In genomic region chr20:33868042-33868441, GRCh38 we compare ENCODE assay signal across 35 cellular contexts.
"Had no signal": no experiment of that assay in that cellular context is flagged by ENCODE, and none has a peak within 500 bp of the region (broad histone marks: within the 10 kb centered on the region; RNA-seq: fewer than 3 reads in every experiment).

No MANE protein-coding gene starts in this region.

- FAIRE-seq: astrocyte, TTC549 had no signal

- ATAC-seq: activated CD8-positive, alpha-beta T cell treated with anti-CD3 and anti-CD28 coated beads for 36 hours; activated naive CD4-positive, alpha-beta T cell treated with anti-CD3 and anti-CD28 coated beads, Interleukin-2, amount 50 U/mL, for 72 hours; activated T-cell treated with anti-CD3 and anti-CD28 coated beads, Interleukin-2, amount 50 U/mL, for 4 hours; activated T-cell treated with anti-CD3 and anti-CD28 coated beads, Interleukin-2, amount 50 U/mL, for 72 hours; activated T-helper 17 cell treated with anti-CD3 and anti-CD28 coated beads, Interleukin-2, amount 50 U/mL, for 72 hours; body of pancreas; T-cell had no signal

- H3K27me3 Mint-ChIP-seq: activated B cell treated with CpG ODN at 0.5 μM for 24 hours; activated CD4-positive, alpha-beta memory T cell treated with anti-CD3 and anti-CD28 coated beads for 36 hours; activated CD8-positive, alpha-beta T cell treated with anti-CD3 and anti-CD28 coated beads for 36 hours; activated naive CD8-positive, alpha-beta T cell treated with anti-CD3 and anti-CD28 coated beads for 36 hours; activated T-helper 17 cell treated with anti-CD3 and anti-CD28 coated beads, Interleukin-2, amount 50 U/mL, for 72 hours; T-cell had no signal

- H3K4me1 Mint-ChIP-seq: activated CD4-positive, alpha-beta T cell treated with anti-CD3 and anti-CD28 coated beads, Interleukin-2, amount 10 ng/mL, durations not matched to agents 24 days and 14 days; activated naive CD8-positive, alpha-beta T cell treated with anti-CD3 and anti-CD28 coated beads for 36 hours had no signal

- H3K9me3 ChIP-seq: adrenal gland, body of pancreas, breast epithelium had no signal

- H3K36me3 Mint-ChIP-seq: activated CD4-positive, alpha-beta memory T cell treated with anti-CD3 and anti-CD28 coated beads for 36 hours; activated naive CD4-positive, alpha-beta T cell treated with anti-CD3 and anti-CD28 coated beads, Interleukin-2, amount 50 U/mL, for 72 hours; activated naive CD8-positive, alpha-beta T cell treated with anti-CD3 and anti-CD28 coated beads for 36 hours; T-cell had no signal

- DNase-seq: activated B cell treated with CpG ODN at 0.5 μM for 24 hours; activated CD4-positive, alpha-beta memory T cell treated with anti-CD3 and anti-CD28 coated beads for 36 hours; activated CD4-positive, alpha-beta T cell treated with anti-CD3 and anti-CD28 coated beads for 4 hours; activated CD4-positive, alpha-beta T cell treated with anti-CD3 and anti-CD28 coated beads, Interleukin-2, amount 10 ng/mL, durations not matched to agents 24 days and 14 days; activated CD4-positive, alpha-beta T cell treated with anti-CD3 and anti-CD28 coated beads, Interleukin-2, amount 50 U/mL, for 1 hour; activated CD4-positive, alpha-beta T cell treated with anti-CD3 and anti-CD28 coated beads, Interleukin-2, amount 50 U/mL, for 4 hours; activated CD4-positive, CD25-positive, alpha-beta regulatory T cell treated with anti-CD3 and anti-CD28 coated beads, Interleukin-2, amount 50 U/mL, for 72 hours; activated CD8-positive, alpha-beta memory T cell treated with anti-CD3 and anti-CD28 coated beads, Interleukin-2, amount 50 U/mL, for 4 hours; activated CD8-positive, alpha-beta T cell treated with anti-CD3 and anti-CD28 coated beads for 36 hours; activated effector memory CD4-positive, alpha-beta T cell treated with anti-CD3 and anti-CD28 coated beads, Interleukin-2, amount 50 U/mL, for 16 hours; activated gamma-delta T cell treated with Interleukin-2 at 50 U/mL for 16 hours; activated naive CD4-positive, alpha-beta T cell; activated naive CD4-positive, alpha-beta T cell treated with anti-CD3 and anti-CD28 coated beads for 36 hours; activated naive CD4-positive, alpha-beta T cell treated with anti-CD3 and anti-CD28 coated beads, Interleukin-2, amount 50 U/mL, for 16 hours; activated naive CD8-positive, alpha-beta T cell treated with anti-CD3 and anti-CD28 coated beads for 36 hours; activated T-cell treated with anti-CD3 and anti-CD28 coated beads for 4 hours; activated T-cell treated with anti-CD3 and anti-CD28 coated beads, Interleukin-2, amount 50 U/mL, for 1 hour; activated T-cell treated with anti-CD3 and anti-CD28 coated beads, Interleukin-2, amount 50 U/mL, for 4 hours; activated T-cell treated with anti-CD3 and anti-CD28 coated beads, Interleukin-2, amount 50 U/mL, for 72 hours; adrenal gland; amniotic stem cell; body of pancreas; brain microvascular endothelial cell; central memory CD4-positive, alpha-beta T cell; T-cell; T-helper 2 cell; T-helper 9 cell had no signal

- H3K4me1 ChIP-seq: adrenal gland, body of pancreas, breast epithelium had no signal

- H3K4me3 ChIP-seq: adrenal gland, body of pancreas, breast epithelium had no signal

- H3K4me3 Mint-ChIP-seq: activated B cell treated with CpG ODN at 0.5 μM for 24 hours; activated CD4-positive, alpha-beta memory T cell treated with anti-CD3 and anti-CD28 coated beads for 36 hours; activated CD4-positive, alpha-beta T cell treated with anti-CD3 and anti-CD28 coated beads, Interleukin-2, amount 10 ng/mL, durations not matched to agents 24 days and 14 days; activated CD8-positive, alpha-beta T cell treated with anti-CD3 and anti-CD28 coated beads for 36 hours; activated naive CD4-positive, alpha-beta T cell treated with anti-CD3 and anti-CD28 coated beads for 36 hours; activated naive CD8-positive, alpha-beta T cell treated with anti-CD3 and anti-CD28 coated beads for 36 hours; activated T-cell treated with anti-CD3 and anti-CD28 coated beads, Interleukin-2, amount 50 U/mL, for 4 hours; activated T-cell treated with anti-CD3 and anti-CD28 coated beads, Interleukin-2, amount 50 U/mL, for 72 hours; activated T-helper 1 cell treated with anti-CD3 and anti-CD28 coated beads, Interleukin-12 subunit alpha, Interleukin-12 subunit beta, Interleukin-2, Interleukin-4 antibody, amounts not matched to agents 30 ng/mL and 10 ng/mL and 1 ng/mL, durations not matched to agents 14 hours and 24 hours and 36 hours; activated T-helper 17 cell treated with anti-CD3 and anti-CD28 coated beads, Interleukin-2, amount 50 U/mL, for 72 hours; T-cell; T-helper 2 cell treated with Interferon-gamma antibody and Interleukin-4, amounts not matched to agents 5 μg/mL and 100 μg/mL, for 36 hours had no signal

- H3K36me3 ChIP-seq: adrenal gland, brain microvascular endothelial cell, breast epithelium had no signal

- H3K27ac ChIP-seq: adrenal gland, body of pancreas, brain microvascular endothelial cell, breast epithelium, VCaP had no signal

- H3K27me3 ChIP-seq: adrenal gland, body of pancreas, brain microvascular endothelial cell, breast epithelium had no signal

- H3K27ac Mint-ChIP-seq: activated B cell treated with CpG ODN at 0.5 μM for 24 hours; activated CD4-positive, alpha-beta memory T cell treated with anti-CD3 and anti-CD28 coated beads for 36 hours; activated CD4-positive, alpha-beta T cell treated with anti-CD3 and anti-CD28 coated beads, Interleukin-2, amount 10 ng/mL, durations not matched to agents 24 days and 14 days; activated CD8-positive, alpha-beta T cell treated with anti-CD3 and anti-CD28 coated beads for 36 hours; activated naive CD4-positive, alpha-beta T cell treated with anti-CD3 and anti-CD28 coated beads for 36 hours; activated naive CD4-positive, alpha-beta T cell treated with anti-CD3 and anti-CD28 coated beads, Interleukin-2, amount 50 U/mL, for 72 hours; activated naive CD8-positive, alpha-beta T cell treated with anti-CD3 and anti-CD28 coated beads for 36 hours; activated T-cell treated with anti-CD3 and anti-CD28 coated beads, Interleukin-2, amount 50 U/mL, for 72 hours; activated T-helper 1 cell treated with anti-CD3 and anti-CD28 coated beads, Interleukin-12 subunit alpha, Interleukin-12 subunit beta, Interleukin-2, Interleukin-4 antibody, amounts not matched to agents 30 ng/mL and 10 ng/mL and 1 ng/mL, durations not matched to agents 14 hours and 24 hours and 36 hours; activated T-helper 17 cell treated with anti-CD3 and anti-CD28 coated beads, Interleukin-2, amount 50 U/mL, for 72 hours; T-cell; T-helper 2 cell treated with Interferon-gamma antibody and Interleukin-4, amounts not matched to agents 5 μg/mL and 100 μg/mL, for 36 hours had no signal

- H3K9me3 Mint-ChIP-seq: activated B cell treated with CpG ODN at 0.5 μM for 24 hours; activated CD4-positive, alpha-beta memory T cell treated with anti-CD3 and anti-CD28 coated beads for 36 hours; activated CD4-positive, alpha-beta T cell treated with anti-CD3 and anti-CD28 coated beads, Interleukin-2, amount 10 ng/mL, durations not matched to agents 24 days and 14 days; activated CD8-positive, alpha-beta T cell treated with anti-CD3 and anti-CD28 coated beads for 36 hours; activated naive CD4-positive, alpha-beta T cell treated with anti-CD3 and anti-CD28 coated beads for 36 hours; activated naive CD4-positive, alpha-beta T cell treated with anti-CD3 and anti-CD28 coated beads, Interleukin-2, amount 50 U/mL, for 72 hours; activated naive CD8-positive, alpha-beta T cell treated with anti-CD3 and anti-CD28 coated beads for 36 hours; activated T-cell treated with anti-CD3 and anti-CD28 coated beads, Interleukin-2, amount 50 U/mL, for 4 hours; activated T-cell treated with anti-CD3 and anti-CD28 coated beads, Interleukin-2, amount 50 U/mL, for 72 hours; activated T-helper 1 cell treated with anti-CD3 and anti-CD28 coated beads, Interleukin-12 subunit alpha, Interleukin-12 subunit beta, Interleukin-2, Interleukin-4 antibody, amounts not matched to agents 30 ng/mL and 10 ng/mL and 1 ng/mL, durations not matched to agents 14 hours and 24 hours and 36 hours; activated T-helper 17 cell treated with anti-CD3 and anti-CD28 coated beads, Interleukin-2, amount 50 U/mL, for 72 hours; T-cell; T-helper 2 cell treated with Interferon-gamma antibody and Interleukin-4, amounts not matched to agents 5 μg/mL and 100 μg/mL, for 36 hours had no signal
